In the genomic region with DNA sequence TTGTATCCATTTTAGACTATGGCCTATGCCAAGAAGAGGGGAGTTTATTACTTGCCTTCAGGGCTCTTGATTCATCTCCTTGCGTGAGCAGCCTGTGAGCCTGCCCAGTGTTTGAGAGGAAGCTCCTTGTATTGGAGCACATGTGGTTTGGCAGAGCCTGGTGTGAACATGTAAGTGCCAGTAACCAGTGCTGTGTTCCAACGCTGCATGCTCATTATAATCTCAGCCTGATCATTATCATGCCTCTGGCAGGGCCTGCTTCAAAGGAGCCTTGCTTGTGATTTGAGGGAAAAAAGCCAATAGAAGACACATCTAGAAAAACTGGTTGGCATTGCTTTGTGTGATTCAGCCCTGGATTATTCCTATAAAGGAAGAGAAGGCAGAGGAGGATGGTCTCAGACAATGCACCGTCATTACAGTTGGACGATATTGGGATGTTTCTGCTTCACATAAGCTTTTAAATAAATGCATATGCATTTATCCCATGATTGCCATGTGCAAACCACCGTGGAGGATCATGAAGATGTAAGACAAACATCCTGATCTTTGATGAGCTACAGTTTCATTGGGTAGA, we compare ENCODE assay signal across 15 cellular contexts.
A peak's percentile ranks its signal among the peaks of the same experiment; 100 is the strongest.
DNase-seq lines count a peak whose midpoint lies in the region; ATAC-seq lines count a peak whose summit lies in the region.
"Had no signal": no experiment of that assay in that cellular context is flagged by ENCODE, and none has a peak within 500 bp of the region (broad histone marks: within the 10 kb centered on the region; RNA-seq: fewer than 3 reads in every experiment).

No MANE protein-coding gene starts in this region.

- ATAC-seq in GM18909 (IDR thresholded peaks at IDR 0.05; ENCODE audit: poor library complexity, unreplicated experiment) = no peak
- ATAC-seq in GM19035 (IDR thresholded peaks at IDR 0.05; ENCODE audit: unreplicated experiment) = no peak
- ATAC-seq: K562; naive thymus-derived CD4-positive, alpha-beta T cell had no signal

- DNase-seq in AG20443 (ENCODE audit: low spot score) = peak; percentile 79
- peak; percentile 11 for DNase-seq in HT1080 (ENCODE audit: low read depth)
- DNase-seq in amniotic stem cell (lab: John Stamatoyannopoulos, UW) = peak; percentile 16
- DNase-seq in islet precursor cell = peak; percentile 73
- DNase-seq in stimulated activated naive CD4-positive, alpha-beta T cell treated with Interleukin-2 at 50 U/mL for 16 hours (lab: John Stamatoyannopoulos, UW) = no peak
- DNase-seq in Kasumi-1 (lab: John Stamatoyannopoulos, UW) = no peak
- DNase-seq: brain microvascular endothelial cell; HCEC 1CT; kidney; naive thymus-derived CD4-positive, alpha-beta T cell; NCI-H345; stimulated activated CD4-positive, alpha-beta T cell treated with anti-CD3 and anti-CD28 coated beads, Interleukin-12 subunit alpha, Interleukin-12 subunit beta, amount 100 ng/mL, for 4 hours had no signal

Comparison
In these comparisons a context has a peak if more than half of its experiments do, and no peak if none do; other contexts are left out.
1. DNase-seq: peak in AG20443 (single experiment), HT1080 (single experiment), amniotic stem cell (single experiment) and islet precursor cell (single experiment); none in stimulated activated naive CD4-positive, alpha-beta T cell treated with Interleukin-2 at 50 U/mL for 16 hours (single experiment) and Kasumi-1 (0 of 2).